12 cellular contexts compared by ENCODE assay signal in genomic region chr1:68331117-68331865, GRCh38.
DNase-seq lines count a peak whose midpoint lies in the region; FAIRE-seq and TF ChIP-seq lines count a peak whose summit lies in the region.
"Had no signal": no experiment of that assay in that cellular context is flagged by ENCODE, and none has a peak within 500 bp of the region (broad histone marks: within the 10 kb centered on the region; RNA-seq: fewer than 3 reads in every experiment).

No MANE protein-coding gene starts in this region.

- no peak overlapping the region for H4K5ac ChIP-seq in mesendoderm (ENCODE audit: low read length)

- no peak overlapping the region for H3K18ac ChIP-seq in mesendoderm (ENCODE audit: low read length)

- H4K8ac ChIP-seq in mesendoderm (ENCODE audit: low read depth, low read length) = no peak overlapping the region

- no peak overlapping the region for H3K56ac ChIP-seq in mesendoderm (ENCODE audit: low read length)

- H3K79me2 ChIP-seq in mesendoderm (ENCODE audit: control insufficient read depth, insufficient read depth, low read length) = no peaks in the 10 kb centered on the region

- H3K4me2 ChIP-seq in mesendoderm (ENCODE audit: low read length) = no peak overlapping the region

- DNase-seq in AG04449 (ENCODE audit: low read depth, low spot score) (peak; percentile 62), H54 (ENCODE audit: insufficient read length, low spot score) (no peak), SJCRH30 (peak; percentile 17 to 63), fibroblast of villous mesenchyme (ENCODE audit: low read depth) (peak; percentile 90), SKM-1 treated with dmso at 0.1 percent for 144 hours (lab: John Stamatoyannopoulos, UW; ENCODE audit: unreplicated experiment) (no peak), mesendoderm (no peak), NCI-H1436 treated with DMSO at 0.1 percent for 48 hours (lab: John Stamatoyannopoulos, UW) (no peak)
- no peak for DNase-seq in activated CD4-positive, alpha-beta memory T cell treated with anti-CD3 and anti-CD28 coated beads, Interleukin-2, amount 10 ng/mL, durations not matched to agents 7 days and 5 days
- DNase-seq: CD4-positive, alpha-beta T cell; nephron progenitor cell had no signal

- POLR2A ChIA-PET in AG04449 (lab: Yijun Ruan, JAX) = interaction anchor here (0.7 to 1.7 kb wide), 2 partner anchors 18 to 158 kb away, joined by 3 read pairs; no protein-coding TSS in a partner anchor
- POLR2A ChIA-PET in activated CD4-positive, alpha-beta memory T cell treated with anti-CD3 and anti-CD28 coated beads, Interleukin-2, amount 10 ng/mL, durations not matched to agents 7 days and 5 days (lab: Charles Lee) = no interaction called here

- H3K36me3 ChIP-seq in SJCRH30 = no peaks in the 10 kb centered on the region
- no peaks in the 10 kb centered on the region for H3K36me3 ChIP-seq in mesendoderm (ENCODE audit: control insufficient read depth, insufficient read depth, low read length)

- H3K4me1 ChIP-seq in SJCRH30 = peaks cover 28% of the 10 kb centered on the region
- H3K4me1 ChIP-seq in mesendoderm (ENCODE audit: control insufficient read depth, low read depth, low read length) = no peaks in the 10 kb centered on the region

- H3K79me1 ChIP-seq in mesendoderm (ENCODE audit: low read length) = no peaks in the 10 kb centered on the region

- no peaks in the 10 kb centered on the region for H3K27me3 Mint-ChIP-seq in activated CD4-positive, alpha-beta memory T cell treated with anti-CD3 and anti-CD28 coated beads, Interleukin-2, amount 10 ng/mL, durations not matched to agents 7 days and 5 days

- H2BK5ac ChIP-seq in mesendoderm (ENCODE audit: low read length) = no peak overlapping the region

- CTCF ChIA-PET in AG04449 (lab: Yijun Ruan, JAX) = interaction anchor here (0.8 to 4.8 kb wide), 7 partner anchors 10 to 211 kb away, joined by 3 to 62 read pairs (median 7); no protein-coding TSS in a partner anchor
- CTCF ChIA-PET in activated CD4-positive, alpha-beta memory T cell treated with anti-CD3 and anti-CD28 coated beads, Interleukin-2, amount 10 ng/mL, durations not matched to agents 7 days and 5 days (lab: Charles Lee) = no interaction called here

- no peak overlapping the region for H3K9ac ChIP-seq in mesendoderm (ENCODE audit: low read length)

- H3K4me3 Mint-ChIP-seq in activated CD4-positive, alpha-beta memory T cell treated with anti-CD3 and anti-CD28 coated beads, Interleukin-2, amount 10 ng/mL, durations not matched to agents 7 days and 5 days = no peak overlapping the region
- H3K4me3 Mint-ChIP-seq: CD4-positive, alpha-beta T cell; nephron progenitor cell had no signal

- H3K9me3 Mint-ChIP-seq in activated CD4-positive, alpha-beta memory T cell treated with anti-CD3 and anti-CD28 coated beads, Interleukin-2, amount 10 ng/mL, durations not matched to agents 7 days and 5 days = no peaks in the 10 kb centered on the region
- H3K9me3 Mint-ChIP-seq: nephron progenitor cell had no signal

- TF ChIP-seq CTCF in AG04449 (IDR thresholded peaks at IDR 0.05; ENCODE audit: insufficient read depth, low read length, missing control alignments) (no peak), fibroblast of villous mesenchyme (IDR thresholded peaks at IDR 0.05; ENCODE audit: insufficient read depth, low read depth, low read length) (no peak)

- peak; percentile 82 for FAIRE-seq in H54 (lab: Jason Lieb, UNC)

- WGBS in mesendoderm (ENCODE audit: extremely low coverage, insufficient coverage, low lambda C conversion rate) = no CpG with 5 or more reads among the region's 2 CpGs

- TF ChIP-seq POLR2A in H54 (IDR thresholded peaks at IDR 0.05; ENCODE audit: low read depth, low read length) = no peak

- no peak overlapping the region for H3K23ac ChIP-seq in mesendoderm (ENCODE audit: low read length)

- no peaks in the 10 kb centered on the region for H3K9me3 ChIP-seq in SJCRH30 (replicated peaks)

- H3K4me3 ChIP-seq in AG04449 (ENCODE audit: low read depth, low read length) (no peak overlapping the region), SJCRH30 (no peak overlapping the region), fibroblast of villous mesenchyme (ENCODE audit: low read depth, low read length) (no peak overlapping the region), mesendoderm (ENCODE audit: low read length) (no peak overlapping the region)
- H3K4me3 ChIP-seq: coronary artery had no signal

- H3K27ac Mint-ChIP-seq in activated CD4-positive, alpha-beta memory T cell treated with anti-CD3 and anti-CD28 coated beads, Interleukin-2, amount 10 ng/mL, durations not matched to agents 7 days and 5 days = no peak overlapping the region
- H3K27ac Mint-ChIP-seq: CD4-positive, alpha-beta T cell; nephron progenitor cell had no signal

- H3K4me1 Mint-ChIP-seq in activated CD4-positive, alpha-beta memory T cell treated with anti-CD3 and anti-CD28 coated beads, Interleukin-2, amount 10 ng/mL, durations not matched to agents 7 days and 5 days = no peaks in the 10 kb centered on the region
- H3K4me1 Mint-ChIP-seq: nephron progenitor cell had no signal

- H3K27ac ChIP-seq in SJCRH30 (no peak overlapping the region), mesendoderm (ENCODE audit: low read depth, low read length) (no peak overlapping the region)
- H3K27ac ChIP-seq: coronary artery, VCaP had no signal

- H2AK5ac ChIP-seq in mesendoderm (ENCODE audit: low read length) = no peak overlapping the region

- no peaks in the 10 kb centered on the region for H3K36me3 Mint-ChIP-seq in activated CD4-positive, alpha-beta memory T cell treated with anti-CD3 and anti-CD28 coated beads, Interleukin-2, amount 10 ng/mL, durations not matched to agents 7 days and 5 days (ENCODE audit: low read depth)

- H2BK15ac ChIP-seq in mesendoderm (replicated peaks; ENCODE audit: low read depth) = no peak overlapping the region

- no peaks in the 10 kb centered on the region for H3K27me3 ChIP-seq in SJCRH30
- no peaks in the 10 kb centered on the region for H3K27me3 ChIP-seq in mesendoderm (ENCODE audit: insufficient read depth, low read length, poor library complexity)

- no peak overlapping the region for H2BK120ac ChIP-seq in mesendoderm (ENCODE audit: low read depth, low read length)

- no peak overlapping the region for H3K4ac ChIP-seq in mesendoderm (ENCODE audit: low read depth, low read length)

Comparison
In these comparisons a context has a peak if more than half of its experiments do, and no peak if none do; other contexts are left out.
1. DNase-seq: peak in AG04449 (single experiment), SJCRH30 (2 of 2) and fibroblast of villous mesenchyme (single experiment); none in H54 (single experiment), SKM-1 treated with dmso at 0.1 percent for 144 hours (single experiment), mesendoderm (single experiment), NCI-H1436 treated with DMSO at 0.1 percent for 48 hours (single experiment) and activated CD4-positive, alpha-beta memory T cell treated with anti-CD3 and anti-CD28 coated beads, Interleukin-2, amount 10 ng/mL, durations not matched to agents 7 days and 5 days (single experiment).